ENCODE assay signal across 25 cellular contexts in the genomic region with DNA sequence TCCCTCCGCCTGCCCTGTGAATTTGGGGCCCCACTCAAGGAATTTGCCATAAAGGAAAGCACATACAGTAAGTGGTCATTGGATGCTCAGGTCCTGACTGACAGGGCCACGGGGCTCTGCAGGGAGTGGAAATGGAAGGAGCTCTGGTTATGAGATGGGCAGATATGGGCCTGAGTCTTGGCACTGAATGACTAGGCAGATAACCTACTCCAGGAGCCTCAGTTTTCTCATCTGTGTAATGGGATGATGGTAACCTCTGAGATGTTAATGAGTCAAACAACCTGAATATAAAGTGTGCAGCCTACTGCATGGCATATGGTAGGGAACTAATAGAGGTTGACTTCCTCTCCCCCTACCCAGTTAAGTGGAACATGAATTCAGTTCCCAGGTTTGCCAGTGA.
"Had no signal": no experiment of that assay in that cellular context is flagged by ENCODE, and none has a peak within 500 bp of the region (broad histone marks: within the 10 kb centered on the region; RNA-seq: fewer than 3 reads in every experiment).

No MANE protein-coding gene starts in this region.

- H3K9me3 ChIP-seq: gastrocnemius medialis, heart left ventricle, right atrium auricular region, sigmoid colon, thoracic aorta, transverse colon, upper lobe of right lung had no signal

- H3K4me1 ChIP-seq: neural progenitor cell, parathyroid adenoma had no signal

- H2AFZ ChIP-seq: hepatocyte, neural progenitor cell, parathyroid adenoma had no signal

- H3K36me3 ChIP-seq: neural progenitor cell had no signal

- ATAC-seq: gastrocnemius medialis; heart left ventricle; left lobe of liver; naive thymus-derived CD4-positive, alpha-beta T cell; stimulated activated effector memory CD8-positive, alpha-beta T cell treated with anti-CD3 and anti-CD28 coated beads, Interleukin-12 subunit alpha, Interleukin-12 subunit beta, amount 100 ng/mL, for 72 hours; stimulated activated naive CD8-positive, alpha-beta T cell treated with anti-CD3 and anti-CD28 coated beads, Interleukin-15, Interleukin-2, amounts not matched to agents 100 U/mL and 50 U/mL, for 24 hours; upper lobe of right lung had no signal

- DNase-seq: dermis blood vessel endothelial cell; effector memory CD4-positive, alpha-beta T cell; foreskin fibroblast; gastrocnemius medialis; heart left ventricle; kidney; mesenchymal stem cell; midbrain; naive thymus-derived CD4-positive, alpha-beta T cell; sigmoid colon; stimulated activated CD4-positive, alpha-beta T cell treated with anti-CD3 and anti-CD28 coated beads, Interleukin-2, amount 100 ng/mL, for 24 hours; stimulated activated CD4-positive, alpha-beta T cell treated with anti-CD3 and anti-CD28 coated beads, Interleukin-4, amount 100 ng/mL, for 24 hours; stimulated activated naive CD8-positive, alpha-beta T cell treated with anti-CD3 and anti-CD28 coated beads, Interleukin-15, Interleukin-2, amounts not matched to agents 100 U/mL and 50 U/mL, for 24 hours; substantia nigra; transverse colon; upper lobe of right lung had no signal

- H3K79me2 ChIP-seq: hepatocyte, parathyroid adenoma had no signal

- H3K4me2 ChIP-seq: hepatocyte, neural progenitor cell had no signal

- H3K27me3 ChIP-seq: gastrocnemius medialis, heart left ventricle, hepatocyte, neural progenitor cell, right atrium auricular region, sigmoid colon, transverse colon, upper lobe of right lung had no signal

- H3K9ac ChIP-seq: neural progenitor cell, parathyroid adenoma had no signal

- FAIRE-seq: endothelial cell of umbilical vein, kidney had no signal

- H3K4me3 ChIP-seq: coronary artery, gastrocnemius medialis, heart left ventricle, hepatocyte, neural progenitor cell, right atrium auricular region, sigmoid colon, thoracic aorta, transverse colon, upper lobe of right lung had no signal

- H3K27ac ChIP-seq: coronary artery, heart left ventricle, hepatocyte, neural progenitor cell, parathyroid adenoma, right atrium auricular region, thoracic aorta, transverse colon, upper lobe of right lung had no signal
